Comparison of ENCODE assay signal across 1 cellular context in genomic region chrX:53249387-53250042, GRCh38.
TF ChIP-seq lines count a peak whose summit lies in the region.

No MANE protein-coding gene starts in this region.

TF ChIP-seq in HEK293, 187 proteins besides CTCF, POLR2A, EP300 and RAD21 (continued from another document):
- TF ChIP-seq ZNF280D (tag by site-specific recombination; IDR thresholded peaks at IDR 0.05), result no peak
- TF ChIP-seq ZNF449 (tag by site-specific recombination; IDR thresholded peaks at IDR 0.05), result no peak
- no peak for TF ChIP-seq ZNF398 (tag by site-specific recombination; IDR thresholded peaks at IDR 0.05)
- TF ChIP-seq MYNN (tag by site-specific recombination; IDR thresholded peaks at IDR 0.05; ENCODE audit: borderline replicate concordance), result no peak
